9 cellular contexts compared by ENCODE assay signal in the genomic region with DNA sequence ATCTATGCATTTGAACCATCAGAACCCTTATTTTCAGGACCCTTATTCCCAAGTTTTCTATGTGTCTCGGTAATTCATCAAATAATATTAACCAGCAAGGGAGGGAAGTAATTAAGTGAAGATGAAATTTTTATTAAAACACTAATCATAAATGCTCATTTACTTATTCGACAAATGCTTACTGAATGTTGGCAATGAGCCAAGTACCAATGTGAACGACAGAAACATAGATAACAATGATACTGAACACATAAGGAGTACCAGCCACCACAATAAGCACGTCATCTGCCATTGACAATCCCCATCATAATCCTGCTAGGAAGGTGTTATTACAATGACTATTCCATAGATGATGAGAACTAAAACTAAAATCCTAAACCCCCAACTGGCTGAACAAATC. TPM values are rescaled to one million over a fixed set of nuclear protein-coding genes. Genes with fewer than 3 reads are reported as not detected.
"Had no signal": no experiment of that assay in that cellular context is flagged by ENCODE, and none has a peak within 500 bp of the region (broad histone marks: within the 10 kb centered on the region; RNA-seq: fewer than 3 reads in every experiment).

No MANE protein-coding gene starts in this region.

- H3K27ac ChIP-seq: GM23248, HL-60 had no signal

- ATAC-seq: HCT116 had no signal

- H3K27ac Mint-ChIP-seq: HFFc6 had no signal

- H3K4me1 ChIP-seq: HAP-1 had no signal

- H2AFZ ChIP-seq: GM23248 had no signal

- H3K9me3 ChIP-seq: HAP-1 had no signal

- H3K36me3 ChIP-seq: HAP-1 had no signal

- H3K9ac ChIP-seq: GM23248 had no signal

- H3K4me3 ChIP-seq: GM23248, HAP-1 had no signal

- H3K4me3 Mint-ChIP-seq: HFFc6 had no signal

- DNase-seq: GM23248, GOT3, H7, HFFc6, IMR-90, KG1 had no signal

RNA-seq across cellular contexts. Expression of a gene that starts 45.5 kb away (rescaled TPM):
- total RNA-seq: GM23248, HFFc6, IMR-90 had no signal
- polyA plus RNA-seq: GM23248, IMR-90 had no signal
